In genomic region chr3:128094295-128095151, GRCh38 we compare ENCODE assay signal across 10 cellular contexts. TPM values are rescaled to one million over a fixed set of nuclear protein-coding genes. Genes with fewer than 3 reads are reported as not detected.
A peak's percentile ranks its signal among the peaks of the same experiment; 100 is the strongest.
DNase-seq lines count a peak whose midpoint lies in the region; ATAC-seq and TF ChIP-seq lines count a peak whose summit lies in the region.
"Had no signal": no experiment of that assay in that cellular context is flagged by ENCODE, and none has a peak within 500 bp of the region (broad histone marks: within the 10 kb centered on the region; RNA-seq: fewer than 3 reads in every experiment).

No MANE protein-coding gene starts in this region.

- no peak overlapping the region for H3K4me3 Mint-ChIP-seq in activated naive CD4-positive, alpha-beta T cell treated with anti-CD3 and anti-CD28 coated beads for 36 hours
- H3K4me3 Mint-ChIP-seq in stimulated activated effector memory CD8-positive, alpha-beta T cell treated with anti-CD3 and anti-CD28 coated beads, Interleukin-12 subunit alpha, Interleukin-12 subunit beta, amount 100 ng/mL, for 72 hours, result no peak overlapping the region
- H3K4me3 Mint-ChIP-seq: dendritic cell treated with granulocyte-macrophage colony-stimulating factor and Interleukin-4, amounts not matched to agents 40 ng/mL and 50 ng/mL, for 4 days had no signal

- no peaks in the 10 kb centered on the region for H3K27me3 ChIP-seq in Panc1 (ENCODE audit: control insufficient read depth, insufficient read depth, low read length)
- H3K27me3 ChIP-seq: gastrocnemius medialis had no signal

- WGBS in lower leg skin, 2 donors, result 75 to 89% methylated on average over 13 of the region's 13 CpGs

- peak overlapping the region in 1 of 2 donors; percentile 83 for H3K27ac Mint-ChIP-seq in activated naive CD4-positive, alpha-beta T cell treated with anti-CD3 and anti-CD28 coated beads, Interleukin-2, amount 50 U/mL, for 72 hours
- no peak overlapping the region for H3K27ac Mint-ChIP-seq in activated naive CD4-positive, alpha-beta T cell treated with anti-CD3 and anti-CD28 coated beads for 36 hours
- peak overlapping the region; percentile 38 for H3K27ac Mint-ChIP-seq in stimulated activated effector memory CD8-positive, alpha-beta T cell treated with anti-CD3 and anti-CD28 coated beads, Interleukin-12 subunit alpha, Interleukin-12 subunit beta, amount 100 ng/mL, for 72 hours
- H3K27ac Mint-ChIP-seq: dendritic cell treated with granulocyte-macrophage colony-stimulating factor and Interleukin-4, amounts not matched to agents 40 ng/mL and 50 ng/mL, for 4 days had no signal

- H3K27me3 Mint-ChIP-seq in activated naive CD4-positive, alpha-beta T cell treated with anti-CD3 and anti-CD28 coated beads for 36 hours (ENCODE audit: low read depth), result no peaks in the 10 kb centered on the region
- H3K27me3 Mint-ChIP-seq: dendritic cell treated with granulocyte-macrophage colony-stimulating factor and Interleukin-4, amounts not matched to agents 40 ng/mL and 50 ng/mL, for 4 days had no signal

- DNase-seq in activated naive CD4-positive, alpha-beta T cell treated with anti-CD3 and anti-CD28 coated beads, Interleukin-2, amount 50 U/mL, for 72 hours (ENCODE audit: low spot score in 2 of 2), result no peak
- no peak for DNase-seq in activated naive CD4-positive, alpha-beta T cell treated with anti-CD3 and anti-CD28 coated beads for 36 hours
- no peak for DNase-seq in Panc1 (ENCODE audit: low read depth, low spot score)
- peak; percentile 36 for DNase-seq in choroid plexus epithelial cell (ENCODE audit: low read depth)
- no peak for DNase-seq in stimulated activated effector memory CD8-positive, alpha-beta T cell treated with anti-CD3 and anti-CD28 coated beads, Interleukin-12 subunit alpha, Interleukin-12 subunit beta, amount 100 ng/mL, for 72 hours (ENCODE audit: low spot score in 2 of 2)
- DNase-seq in NCI-H2171 (lab: John Stamatoyannopoulos, UW), result no peak
- no peak for DNase-seq in lower leg skin (ENCODE audit: low spot score in 2 of 2)

- no peak for TF ChIP-seq POLR2A in lower leg skin (IDR thresholded peaks at IDR 0.05)

- POLR2A ChIA-PET in Panc1 (lab: Charles Lee), result no interaction called here

- intact Hi-C loops in activated naive CD4-positive, alpha-beta T cell treated with anti-CD3 and anti-CD28 coated beads for 36 hours (cut with micrococcal nuclease), result loop anchor here (1.0 to 5.0 kb wide), 4 partner anchors 40 to 398 kb away; partner anchors contain the start of gene GATA2
- intact Hi-C loops in Panc1 (cut with micrococcal nuclease; ENCODE audit: unreplicated experiment), result no loop called here
- intact Hi-C loops in lower leg skin (cut with DNase I; ENCODE audit: low total_unique reads), result loop anchor here (10.0 kb wide), 1 partner anchor 410 kb away; no protein-coding TSS in a partner anchor

- ATAC-seq in activated naive CD4-positive, alpha-beta T cell treated with anti-CD3 and anti-CD28 coated beads, Interleukin-2, amount 50 U/mL, for 72 hours, result peak; percentile 40 to 43
- 0 out of 2 replicates have a peak, but pooled peaks have one; percentile 3 for ATAC-seq in Panc1
- peak; percentile 66 for ATAC-seq in stimulated activated effector memory CD8-positive, alpha-beta T cell treated with anti-CD3 and anti-CD28 coated beads, Interleukin-12 subunit alpha, Interleukin-12 subunit beta, amount 100 ng/mL, for 72 hours
- no peak for ATAC-seq in GM18909 (IDR thresholded peaks at IDR 0.05; ENCODE audit: poor library complexity, unreplicated experiment)

- no peaks in the 10 kb centered on the region for H3K4me1 ChIP-seq in Panc1 (ENCODE audit: control insufficient read depth, insufficient read depth, low read length)

- H3K36me3 Mint-ChIP-seq in activated naive CD4-positive, alpha-beta T cell treated with anti-CD3 and anti-CD28 coated beads, Interleukin-2, amount 50 U/mL, for 72 hours, result peaks cover 5 to 12% of the 10 kb centered on the region in 2 donors
- peaks cover 47% of the 10 kb centered on the region for H3K36me3 Mint-ChIP-seq in activated naive CD4-positive, alpha-beta T cell treated with anti-CD3 and anti-CD28 coated beads for 36 hours (ENCODE audit: low read depth)
- H3K36me3 Mint-ChIP-seq in stimulated activated effector memory CD8-positive, alpha-beta T cell treated with anti-CD3 and anti-CD28 coated beads, Interleukin-12 subunit alpha, Interleukin-12 subunit beta, amount 100 ng/mL, for 72 hours, result peaks cover 92% of the 10 kb centered on the region

- H3K9me3 ChIP-seq in Panc1 (ENCODE audit: control insufficient read depth, insufficient read depth, low read depth, low read length), result no peaks in the 10 kb centered on the region
- H3K9me3 ChIP-seq: gastrocnemius medialis had no signal

- H3K36me3 ChIP-seq in Panc1 (ENCODE audit: control insufficient read depth, insufficient read depth, low read length), result peaks cover 24% of the 10 kb centered on the region

- H3K27ac ChIP-seq in Panc1 (ENCODE audit: low read length), result no peak overlapping the region
- H3K27ac ChIP-seq: gastrocnemius medialis had no signal

- H3K9me3 Mint-ChIP-seq in activated naive CD4-positive, alpha-beta T cell treated with anti-CD3 and anti-CD28 coated beads, Interleukin-2, amount 50 U/mL, for 72 hours, result no peaks in the 10 kb centered on the region
- no peaks in the 10 kb centered on the region for H3K9me3 Mint-ChIP-seq in activated naive CD4-positive, alpha-beta T cell treated with anti-CD3 and anti-CD28 coated beads for 36 hours
- H3K9me3 Mint-ChIP-seq in stimulated activated effector memory CD8-positive, alpha-beta T cell treated with anti-CD3 and anti-CD28 coated beads, Interleukin-12 subunit alpha, Interleukin-12 subunit beta, amount 100 ng/mL, for 72 hours, result no peaks in the 10 kb centered on the region
- H3K9me3 Mint-ChIP-seq: dendritic cell treated with granulocyte-macrophage colony-stimulating factor and Interleukin-4, amounts not matched to agents 40 ng/mL and 50 ng/mL, for 4 days had no signal

- CTCF ChIA-PET in activated naive CD4-positive, alpha-beta T cell treated with anti-CD3 and anti-CD28 coated beads for 36 hours (lab: Charles Lee), result interaction anchor here (0.7 to 2.2 kb wide), 17 partner anchors 8 to 514 kb away, joined by 3 to 15 read pairs (median 5); partner anchors contain the start of gene RUVBL1
- CTCF ChIA-PET in Panc1 (lab: Charles Lee), result interaction anchor here (0.6 to 1.7 kb wide), 4 partner anchors 10 to 40 kb away, joined by 3 to 7 read pairs (median 4); no protein-coding TSS in a partner anchor

- H3K4me3 ChIP-seq in Panc1 (ENCODE audit: low read depth in 2 of 2, low read length in 2 of 2) (no peak overlapping the region), choroid plexus epithelial cell (ENCODE audit: low read depth, low read length) (no peak overlapping the region), lower leg skin (ENCODE audit: low read depth, poor library complexity, severe bottlenecking) (no peak overlapping the region)
- H3K4me3 ChIP-seq: gastrocnemius medialis had no signal

- no TSS peak for BruUV-seq in Panc1 (replicated peaks; lab: Mats Ljungman, UMichigan)

- no peak for TF ChIP-seq CTCF in Panc1 (IDR thresholded peaks at IDR 0.05)
- peak; percentile 39 for TF ChIP-seq CTCF in choroid plexus epithelial cell (conservative IDR thresholded peaks at IDR 0.05; ENCODE audit: low read depth, low read length)
- TF ChIP-seq CTCF in lower leg skin (IDR thresholded peaks at IDR 0.05), result no peak

- peaks cover 5% of the 10 kb centered on the region for H3K4me1 Mint-ChIP-seq in activated naive CD4-positive, alpha-beta T cell treated with anti-CD3 and anti-CD28 coated beads for 36 hours (ENCODE audit: low read depth)
- peaks cover 12% of the 10 kb centered on the region for H3K4me1 Mint-ChIP-seq in stimulated activated effector memory CD8-positive, alpha-beta T cell treated with anti-CD3 and anti-CD28 coated beads, Interleukin-12 subunit alpha, Interleukin-12 subunit beta, amount 100 ng/mL, for 72 hours

- in situ Hi-C loops in Panc1 (cut with HindIII; ENCODE audit: low pct_unique_long_range_greater_than_20kb, low sequenced_read_pairs), result no loop called here

RNA-seq across cellular contexts. Expression of gene RUVBL1, which starts 29.1 kb away (rescaled TPM):
- 10 to 100 TPM; 36.1 to 69.7 TPM for total RNA-seq in activated naive CD4-positive, alpha-beta T cell treated with anti-CD3 and anti-CD28 coated beads, Interleukin-2, amount 50 U/mL, for 72 hours
- 10 to 100 TPM; 71.6 to 73.1 TPM for total RNA-seq in activated naive CD4-positive, alpha-beta T cell treated with anti-CD3 and anti-CD28 coated beads for 36 hours
- total RNA-seq in Panc1 (2021; ENCODE audit: unreplicated experiment) (122 TPM), lower leg skin (10 to 100 TPM; 14.4 to 21.2 (median 19.8) TPM)
- 167 TPM for polyA plus RNA-seq in Panc1 (2012; ENCODE audit: insufficient read length)

RNA-seq across cellular contexts. Expression of gene SEC61A1, which starts 42.3 kb away (rescaled TPM):
- total RNA-seq in activated naive CD4-positive, alpha-beta T cell treated with anti-CD3 and anti-CD28 coated beads, Interleukin-2, amount 50 U/mL, for 72 hours, result 100 to 1,000 TPM; 110 to 127 TPM
- total RNA-seq in activated naive CD4-positive, alpha-beta T cell treated with anti-CD3 and anti-CD28 coated beads for 36 hours, result 100 to 1,000 TPM; 115 to 119 TPM
- total RNA-seq in Panc1 (2021; ENCODE audit: unreplicated experiment), result 246 TPM
- 179 TPM for polyA plus RNA-seq in Panc1 (2012; ENCODE audit: insufficient read length)
- 100 to 1,000 TPM in 2 of 4 donors, 10 to 100 TPM in 2; 53.3 to 120 (median 88.9) TPM for total RNA-seq in lower leg skin

RNA-seq across cellular contexts. Expression of gene EEFSEC, which starts 58.8 kb away (rescaled TPM):
- total RNA-seq in activated naive CD4-positive, alpha-beta T cell treated with anti-CD3 and anti-CD28 coated beads, Interleukin-2, amount 50 U/mL, for 72 hours, result 10 to 100 TPM in 1 of 2 donors, 1 to 10 TPM in 1; 3.4 to 20.3 TPM
- total RNA-seq in activated naive CD4-positive, alpha-beta T cell treated with anti-CD3 and anti-CD28 coated beads for 36 hours, result 10 to 100 TPM; 11.0 to 11.6 TPM
- total RNA-seq in Panc1 (2021; ENCODE audit: unreplicated experiment) (15.4 TPM), lower leg skin (10 to 100 TPM; 16.3 to 28.6 (median 16.8) TPM)
- polyA plus RNA-seq in Panc1 (2012; ENCODE audit: insufficient read length), result 28.3 TPM
